ENCODE assay signal across 8 cellular contexts in the genomic region with DNA sequence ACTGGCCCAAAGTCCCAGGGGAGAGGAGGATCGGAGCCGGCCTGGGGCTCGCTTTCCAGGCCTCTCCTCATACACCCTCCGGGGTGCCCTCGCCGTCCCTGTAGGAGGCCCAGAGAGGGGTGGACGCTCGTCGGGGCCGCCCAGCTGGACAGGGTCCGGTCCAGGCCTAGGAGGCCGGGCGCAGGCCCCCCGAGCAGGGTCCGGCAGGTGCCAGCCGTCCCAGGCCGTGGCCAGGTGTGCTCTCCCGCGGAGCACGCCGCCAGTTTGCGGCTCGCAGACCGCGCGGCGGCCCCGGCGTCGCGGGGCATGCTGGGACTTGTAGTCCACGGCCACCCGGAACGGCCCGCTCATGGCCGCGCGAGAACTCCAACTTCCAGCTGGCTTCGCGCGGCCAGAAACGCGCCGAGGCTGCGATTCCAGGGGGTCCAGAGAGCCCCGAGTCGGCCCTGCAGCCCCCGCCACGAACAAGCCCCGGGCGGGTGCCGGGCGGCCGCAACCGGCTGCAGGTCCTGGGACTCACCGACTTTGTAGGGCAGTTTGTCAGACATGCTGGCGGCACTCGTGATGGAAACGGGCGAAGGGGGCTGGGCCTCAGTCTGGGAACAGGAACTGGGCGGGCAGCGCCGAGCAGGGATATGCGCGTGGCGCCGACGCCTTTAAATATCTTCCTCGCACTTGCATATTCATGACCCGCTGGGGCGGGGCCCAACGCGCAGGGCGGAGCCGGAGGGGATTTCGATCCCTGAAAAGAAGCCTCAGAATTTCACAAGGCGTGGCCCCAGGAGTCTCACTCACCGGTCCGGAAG. TPM values are rescaled to one million over a fixed set of nuclear protein-coding genes. Genes with fewer than 3 reads are reported as not detected.
DNase-seq lines count a peak whose midpoint lies in the region; ATAC-seq and TF ChIP-seq lines count a peak whose summit lies in the region.

A gene (minus strand): TSS at position 633 of the 806 bp plus-strand sequence. CDS start 85 bp downstream, at position 548.

- peaks cover 21 to 24% of the 10 kb centered on the region in 2 donors for H3K4me1 ChIP-seq in duodenal mucosa (ENCODE audit: control insufficient read depth in 1 of 2, insufficient read depth in 2 of 2, low read length in 2 of 2)

- peaks cover 0 to 4% (median 0%) of the 10 kb centered on the region in 7 donors for H3K9me3 Mint-ChIP-seq in CD14-positive monocyte
- no peaks in the 10 kb centered on the region for H3K9me3 Mint-ChIP-seq in activated CD4-positive, alpha-beta memory T cell treated with anti-CD3 and anti-CD28 coated beads for 36 hours

- peak within 1 kb of the TSS; percentile 84 to 89 for H3K4me3 ChIP-seq in duodenal mucosa (ENCODE audit: low read depth in 1 of 2, low read length in 2 of 2)
- peak within 1 kb of the TSS; percentile 65 for H3K4me3 ChIP-seq in lower leg skin (ENCODE audit: low read depth, poor library complexity, severe bottlenecking)

- peaks cover 32% of the 10 kb centered on the region for H3K4me1 Mint-ChIP-seq in CD14-positive monocyte
- peaks cover 22% of the 10 kb centered on the region for H3K4me1 Mint-ChIP-seq in activated CD4-positive, alpha-beta memory T cell treated with anti-CD3 and anti-CD28 coated beads for 36 hours (ENCODE audit: low read depth)

- DNase-seq in CD14-positive monocyte (ENCODE audit: low spot score), result peak; percentile 92
- peak; percentile 99 for DNase-seq in NCI-H82 (lab: John Stamatoyannopoulos, UW)
- peak; percentile 97 for DNase-seq in activated CD4-positive, alpha-beta memory T cell treated with anti-CD3 and anti-CD28 coated beads for 36 hours
- DNase-seq in lower leg skin (ENCODE audit: low spot score in 2 of 2), result peak; percentile 96 to 99
- DNase-seq in stimulated activated CD4-positive, alpha-beta T cell treated with anti-CD3 and anti-CD28 coated beads, Interleukin-4, amount 100 ng/mL, for 48 hours (ENCODE audit: low read depth in 2 of 2), result peak; percentile 89 to 94

- intact Hi-C loops in CD14-positive monocyte (cut with micrococcal nuclease), result loop anchor here (2.0 to 5.0 kb wide), 5 partner anchors 59 to 311 kb away; a partner anchor contains a TSS
- intact Hi-C loops in activated CD4-positive, alpha-beta memory T cell treated with anti-CD3 and anti-CD28 coated beads for 36 hours (cut with micrococcal nuclease), result loop anchor here (1.0 to 2.0 kb wide), 7 partner anchors 60 to 521 kb away; a partner anchor contains a TSS
- intact Hi-C loops in lower leg skin (cut with DNase I; ENCODE audit: low total_unique reads), result no loop called here

- peak within 1 kb of the TSS; percentile 85 for H3K27ac ChIP-seq in duodenal mucosa (ENCODE audit: low read depth, low read length)

- TF ChIP-seq CTCF in CD14-positive monocyte (IDR thresholded peaks at IDR 0.05), result peak; percentile 6
- TF ChIP-seq CTCF in lower leg skin (IDR thresholded peaks at IDR 0.05), result no peak

- peak within 1 kb of the TSS; percentile 90 to 95 (median 92) for H3K27ac Mint-ChIP-seq in CD14-positive monocyte
- H3K27ac Mint-ChIP-seq in activated CD4-positive, alpha-beta memory T cell treated with anti-CD3 and anti-CD28 coated beads for 36 hours, result peak within 1 kb of the TSS; percentile 84

- peak within 1 kb of the TSS; percentile 84 to 87 for H3K9ac ChIP-seq in duodenal mucosa (ENCODE audit: low read depth in 1 of 2, low read length in 2 of 2)

- 1% methylated on average over 44 to 69 of the region's 79 CpGs for WGBS in lower leg skin, 2 donors

- no peaks in the 10 kb centered on the region for H3K36me3 Mint-ChIP-seq in CD14-positive monocyte
- peaks cover 5% of the 10 kb centered on the region for H3K36me3 Mint-ChIP-seq in activated CD4-positive, alpha-beta memory T cell treated with anti-CD3 and anti-CD28 coated beads for 36 hours

- TF ChIP-seq POLR2A in lower leg skin (IDR thresholded peaks at IDR 0.05), result no peak

- H3K36me3 ChIP-seq in duodenal mucosa (ENCODE audit: control insufficient read depth in 1 of 2, insufficient read depth in 2 of 2, low read length in 2 of 2), result no peaks in the 10 kb centered on the region

- H3K27me3 Mint-ChIP-seq in CD14-positive monocyte (ENCODE audit: low read depth in 3 of 3), result peaks cover 0 to 2% (median 0%) of the 10 kb centered on the region in 3 donors
- no peaks in the 10 kb centered on the region for H3K27me3 Mint-ChIP-seq in activated CD4-positive, alpha-beta memory T cell treated with anti-CD3 and anti-CD28 coated beads for 36 hours

- H3K4me3 Mint-ChIP-seq in CD14-positive monocyte, result peak within 1 kb of the TSS; percentile 82 to 91
- H3K4me3 Mint-ChIP-seq in activated CD4-positive, alpha-beta memory T cell treated with anti-CD3 and anti-CD28 coated beads for 36 hours, result peak within 1 kb of the TSS; percentile 89

- H3K9me3 ChIP-seq in duodenal mucosa (ENCODE audit: control insufficient read depth in 1 of 2, low read length in 2 of 2), result no peaks in the 10 kb centered on the region

- ATAC-seq in GM19397 (IDR thresholded peaks at IDR 0.05; ENCODE audit: unreplicated experiment) (peak; percentile 88), HG03571 (IDR thresholded peaks at IDR 0.05; ENCODE audit: unreplicated experiment) (peak; percentile 84)

- no peaks in the 10 kb centered on the region for H3K27me3 ChIP-seq in duodenal mucosa (ENCODE audit: control insufficient read depth in 1 of 2, insufficient read depth in 2 of 2, low read length in 2 of 2)

- POLR2A ChIA-PET in activated CD4-positive, alpha-beta memory T cell treated with anti-CD3 and anti-CD28 coated beads for 36 hours (lab: Charles Lee), result interaction anchor here (0.5 to 3.3 kb wide), 8 partner anchors 10 to 522 kb away, joined by 3 to 21 read pairs (median 4); a partner anchor contains a TSS

- CTCF ChIA-PET in activated CD4-positive, alpha-beta memory T cell treated with anti-CD3 and anti-CD28 coated beads for 36 hours (lab: Charles Lee), result interaction anchor here (0.9 to 3.9 kb wide), 4 partner anchors 10 to 220 kb away, joined by 3 to 50 read pairs (median 7); a partner anchor contains a TSS

RNA-seq across cellular contexts. Expression of the gene that starts here (rescaled TPM):
- 10 to 100 TPM; 35.7 to 42.7 TPM for polyA plus RNA-seq in CD14-positive monocyte
- total RNA-seq in activated CD4-positive, alpha-beta memory T cell treated with anti-CD3 and anti-CD28 coated beads for 36 hours, result 100 to 1,000 TPM; 160 to 163 TPM
- 10 to 100 TPM; 42.2 to 83.3 (median 56.0) TPM for total RNA-seq in lower leg skin

Comparison
In these comparisons a context has a peak if more than half of its experiments do, and no peak if none do; other contexts are left out.
1. Peak in every context shown above with its lines: DNase-seq, ATAC-seq, H3K4me3 ChIP-seq and H3K27ac ChIP-seq.